Comparison of ENCODE assay signal across 8 cellular contexts in genomic region chr22:41302016-41302767, GRCh38. TPM values are rescaled to one million over a fixed set of nuclear protein-coding genes. Genes with fewer than 3 reads are reported as not detected.
A peak's percentile ranks its signal among the peaks of the same experiment; 100 is the strongest.
DNase-seq lines count a peak whose midpoint lies in the region; ATAC-seq and TF ChIP-seq lines count a peak whose summit lies in the region.

No MANE protein-coding gene starts in this region.

- no peaks in the 10 kb centered on the region for H3K27me3 ChIP-seq in HAP-1 (ENCODE audit: low read depth)

- peaks cover 10% of the 10 kb centered on the region for H3K4me1 ChIP-seq in HAP-1

- DNase-seq in AG10803 (ENCODE audit: low read depth) (no peak), HAP-1 (ENCODE audit: low spot score in 2 of 2) (peak in 1 of 2 experiments; percentile 29), Right ventricle myocardium superior (no peak), progenitor cell of endocrine pancreas (ENCODE audit: low spot score, unreplicated experiment) (peak; percentile 50), NCI-H1930 (lab: John Stamatoyannopoulos, UW) (no peak)
- DNase-seq in activated T-helper 2 cell treated with anti-CD3 and anti-CD28 coated beads, Interferon-gamma antibody, Interleukin-2, Interleukin-4, amounts not matched to agents 10 μg/mL and 5 μg/mL and 100 μg/mL, durations not matched to agents 14 hours and 24 hours and 36 hours (ENCODE audit: low spot score): no peak

- H3K27ac Mint-ChIP-seq in activated T-helper 2 cell treated with anti-CD3 and anti-CD28 coated beads, Interferon-gamma antibody, Interleukin-2, Interleukin-4, amounts not matched to agents 10 μg/mL and 5 μg/mL and 100 μg/mL, durations not matched to agents 14 hours and 24 hours and 36 hours: peak overlapping the region; percentile 70
- H3K27ac Mint-ChIP-seq in progenitor cell of endocrine pancreas: peak overlapping the region; percentile 94

- intact Hi-C loops in activated T-helper 2 cell treated with anti-CD3 and anti-CD28 coated beads, Interferon-gamma antibody, Interleukin-2, Interleukin-4, amounts not matched to agents 10 μg/mL and 5 μg/mL and 100 μg/mL, durations not matched to agents 14 hours and 24 hours and 36 hours (cut with micrococcal nuclease): no loop called here
- intact Hi-C loops in Right ventricle myocardium superior (cut with DNase I): no loop called here

- H3K9me3 Mint-ChIP-seq in activated T-helper 2 cell treated with anti-CD3 and anti-CD28 coated beads, Interferon-gamma antibody, Interleukin-2, Interleukin-4, amounts not matched to agents 10 μg/mL and 5 μg/mL and 100 μg/mL, durations not matched to agents 14 hours and 24 hours and 36 hours: no peaks in the 10 kb centered on the region
- H3K9me3 Mint-ChIP-seq in progenitor cell of endocrine pancreas (ENCODE audit: low read depth): no peaks in the 10 kb centered on the region

- peaks cover 28% of the 10 kb centered on the region for H3K4me1 Mint-ChIP-seq in activated T-helper 2 cell treated with anti-CD3 and anti-CD28 coated beads, Interferon-gamma antibody, Interleukin-2, Interleukin-4, amounts not matched to agents 10 μg/mL and 5 μg/mL and 100 μg/mL, durations not matched to agents 14 hours and 24 hours and 36 hours (ENCODE audit: low read depth)
- peaks cover 20% of the 10 kb centered on the region for H3K4me1 Mint-ChIP-seq in progenitor cell of endocrine pancreas (ENCODE audit: low read depth)

- TF ChIP-seq CTCF in AG10803 (conservative IDR thresholded peaks at IDR 0.05; ENCODE audit: low read length) (no peak), progenitor cell of endocrine pancreas (IDR thresholded peaks at IDR 0.05; ENCODE audit: unreplicated experiment) (no peak)

- H3K36me3 Mint-ChIP-seq in activated T-helper 2 cell treated with anti-CD3 and anti-CD28 coated beads, Interferon-gamma antibody, Interleukin-2, Interleukin-4, amounts not matched to agents 10 μg/mL and 5 μg/mL and 100 μg/mL, durations not matched to agents 14 hours and 24 hours and 36 hours (ENCODE audit: low read depth): peaks cover 20% of the 10 kb centered on the region
- H3K36me3 Mint-ChIP-seq in progenitor cell of endocrine pancreas (ENCODE audit: insufficient read depth): no peaks in the 10 kb centered on the region

- H3K36me3 ChIP-seq in HAP-1 (replicated peaks): peaks cover 8% of the 10 kb centered on the region; the same call in 1 of the 2 replicates

- H3K4me3 ChIP-seq in AG10803 (ENCODE audit: low read length): peak overlapping the region; percentile 76
- peak overlapping the region; percentile 82 for H3K4me3 ChIP-seq in HAP-1

- H3K27me3 Mint-ChIP-seq in activated T-helper 2 cell treated with anti-CD3 and anti-CD28 coated beads, Interferon-gamma antibody, Interleukin-2, Interleukin-4, amounts not matched to agents 10 μg/mL and 5 μg/mL and 100 μg/mL, durations not matched to agents 14 hours and 24 hours and 36 hours (ENCODE audit: low read depth): no peaks in the 10 kb centered on the region
- no peaks in the 10 kb centered on the region for H3K27me3 Mint-ChIP-seq in progenitor cell of endocrine pancreas

- in situ Hi-C loops in HAP-1 (cut with MboI; ENCODE audit: low sequenced_read_pairs): no loop called here

- ATAC-seq in Right ventricle myocardium superior (ENCODE audit: poor library complexity) (peak; percentile 23), HG03159 (IDR thresholded peaks at IDR 0.05; ENCODE audit: unreplicated experiment) (no peak), HG03571 (IDR thresholded peaks at IDR 0.05; ENCODE audit: unreplicated experiment) (no peak)

- H3K9me3 ChIP-seq in HAP-1: no peaks in the 10 kb centered on the region

- H3K4me3 Mint-ChIP-seq in activated T-helper 2 cell treated with anti-CD3 and anti-CD28 coated beads, Interferon-gamma antibody, Interleukin-2, Interleukin-4, amounts not matched to agents 10 μg/mL and 5 μg/mL and 100 μg/mL, durations not matched to agents 14 hours and 24 hours and 36 hours (ENCODE audit: low read depth): peak overlapping the region; percentile 84
- H3K4me3 Mint-ChIP-seq in progenitor cell of endocrine pancreas (ENCODE audit: low read depth): peak overlapping the region; percentile 82

RNA-seq across cellular contexts. Expression of gene ZC3H7B, which starts 0.9 kb away (rescaled TPM):
- 64.7 and 66.0 TPM in 2 replicates for total RNA-seq in activated T-helper 2 cell treated with anti-CD3 and anti-CD28 coated beads, Interferon-gamma antibody, Interleukin-2, Interleukin-4, amounts not matched to agents 10 μg/mL and 5 μg/mL and 100 μg/mL, durations not matched to agents 14 hours and 24 hours and 36 hours
- 41.3 TPM for total RNA-seq in Right ventricle myocardium superior
- total RNA-seq in progenitor cell of endocrine pancreas: 77.3 and 83.4 TPM in 2 replicates

RNA-seq across cellular contexts. Expression of gene RANGAP1, which starts 16.2 kb away (rescaled TPM):
- 189 and 192 TPM in 2 replicates for total RNA-seq in activated T-helper 2 cell treated with anti-CD3 and anti-CD28 coated beads, Interferon-gamma antibody, Interleukin-2, Interleukin-4, amounts not matched to agents 10 μg/mL and 5 μg/mL and 100 μg/mL, durations not matched to agents 14 hours and 24 hours and 36 hours
- total RNA-seq in Right ventricle myocardium superior (42.8 TPM), progenitor cell of endocrine pancreas (76.3 and 78.0 TPM in 2 replicates)
